In the genomic region with DNA sequence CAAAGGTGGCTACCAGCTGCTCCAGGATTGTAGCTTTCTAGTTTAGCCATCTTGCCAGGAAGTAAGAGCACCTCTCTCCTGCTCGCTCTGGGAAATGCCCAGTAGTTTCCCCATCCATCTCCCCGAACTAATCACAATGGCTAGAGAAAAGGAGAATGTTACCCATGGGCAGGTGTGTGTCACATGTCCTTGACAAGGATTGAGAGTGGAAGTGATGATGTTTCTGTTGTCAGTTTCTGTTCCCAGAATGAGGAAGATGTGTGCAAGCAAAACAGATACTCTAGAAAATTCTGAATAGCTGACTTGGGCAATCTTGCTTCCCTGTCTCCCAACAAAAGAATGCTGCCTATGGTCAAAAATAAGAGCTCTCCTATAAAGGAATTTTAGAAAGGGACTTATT, we compare ENCODE assay signal across 27 cellular contexts.
DNase-seq lines count a peak whose midpoint lies in the region; ATAC-seq and TF ChIP-seq lines count a peak whose summit lies in the region.
"Had no signal": no experiment of that assay in that cellular context is flagged by ENCODE, and none has a peak within 500 bp of the region (broad histone marks: within the 10 kb centered on the region; RNA-seq: fewer than 3 reads in every experiment).

No MANE protein-coding gene starts in this region.

- ATAC-seq in GM18858 (IDR thresholded peaks at IDR 0.05; ENCODE audit: unreplicated experiment) (peak; percentile 51), GM21825 (IDR thresholded peaks at IDR 0.05; ENCODE audit: unreplicated experiment) (peak; percentile 69), sciatic nerve (peak; percentile 26), HG02852 (IDR thresholded peaks at IDR 0.05; ENCODE audit: unreplicated experiment) (no peak)
- ATAC-seq: activated T-cell treated with anti-CD3 and anti-CD28 coated beads, Interleukin-2, amount 50 U/mL, for 72 hours; K562; left colon; naive thymus-derived CD8-positive, alpha-beta T cell; Panc1; T-cell had no signal

- DNase-seq in sciatic nerve (ENCODE audit: low spot score) = no peak
- DNase-seq in NCI-H2107 treated with DMSO at 0.1 percent for 48 hours (lab: John Stamatoyannopoulos, UW; ENCODE audit: unreplicated experiment) = no peak
- no peak for DNase-seq in NCI-H2227 (lab: John Stamatoyannopoulos, UW; ENCODE audit: unreplicated experiment)
- DNase-seq in activated effector memory CD4-positive, alpha-beta T cell treated with anti-CD3 and anti-CD28 coated beads, Interleukin-2, amount 50 U/mL, for 16 hours = no peak
- DNase-seq: activated CD4-positive, alpha-beta T cell treated with anti-CD3 and anti-CD28 coated beads for 4 hours; activated T-cell treated with anti-CD3 and anti-CD28 coated beads, Interleukin-2, amount 50 U/mL, for 72 hours; aorta; CD8-positive, alpha-beta memory T cell; central memory CD4-positive, alpha-beta T cell; dorsolateral prefrontal cortex; heart left ventricle; left colon; naive thymus-derived CD8-positive, alpha-beta T cell; NCI-H187 treated with DMSO at 0.1 percent for 48 hours; NCI-H226; NCI-H82; SJCRH30; stomach; T-cell; transverse colon had no signal

- H3K9me3 ChIP-seq in OCI-LY3 (ENCODE audit: insufficient read depth, low read length) = peaks cover 7% of the 10 kb centered on the region; the same call in 1 of the 2 replicates
- H3K9me3 ChIP-seq: stomach, transverse colon had no signal

- peak overlapping the region; percentile 43 for H3K4me2 ChIP-seq in OCI-LY3 (ENCODE audit: low read length)

- H3K4me3 ChIP-seq in OCI-LY3 (ENCODE audit: low read length) = 0 out of 2 replicates have a peak overlapping the region, but pooled peaks have one; percentile 14
- H3K4me3 ChIP-seq: dorsolateral prefrontal cortex, heart left ventricle, K562, right atrium auricular region, SJCRH30, stomach, transverse colon had no signal

- H3K9ac ChIP-seq in OCI-LY3 (ENCODE audit: low read length) = peak overlapping the region; percentile 47; the same call in 1 of the 2 replicates

- H3K79me2 ChIP-seq in OCI-LY3 (ENCODE audit: low read length) = no peaks in the 10 kb centered on the region

- no peak for TF ChIP-seq CTCF in OCI-LY3 (IDR thresholded peaks at IDR 0.05; ENCODE audit: low read depth, low read length)

- intact Hi-C loops in sciatic nerve (cut with DNase I) = loop anchor here (5.0 kb wide), 1 partner anchor 728 kb away; no protein-coding TSS in a partner anchor

- H3K4me1 ChIP-seq in OCI-LY3 (ENCODE audit: low read length) = peaks cover 27% of the 10 kb centered on the region
- H3K4me1 ChIP-seq: heart left ventricle, right atrium auricular region, SJCRH30, stomach, transverse colon had no signal

- H2AFZ ChIP-seq in OCI-LY3 (ENCODE audit: low read depth, low read length) = no peak overlapping the region

- no peaks in the 10 kb centered on the region for H3K27me3 ChIP-seq in OCI-LY3 (ENCODE audit: low read depth, low read length)
- H3K27me3 ChIP-seq: heart left ventricle, right atrium auricular region, SJCRH30, transverse colon had no signal

- H3K27ac ChIP-seq in OCI-LY3 (ENCODE audit: low read length) = peak overlapping the region; percentile 90
- H3K27ac ChIP-seq: heart left ventricle, right atrium auricular region, SJCRH30, stomach, transverse colon had no signal

- no peaks in the 10 kb centered on the region for H4K20me1 ChIP-seq in OCI-LY3 (ENCODE audit: insufficient read depth, low read length)

- H3K36me3 ChIP-seq in OCI-LY3 (replicated peaks; ENCODE audit: low read depth, low read length) = peaks cover 26% of the 10 kb centered on the region
- H3K36me3 ChIP-seq: heart left ventricle, right atrium auricular region, SJCRH30, stomach, transverse colon had no signal
